Comparison of ENCODE assay signal across 8 cellular contexts in genomic region chr13:92806215-92806614, GRCh38.
DNase-seq lines count a peak whose midpoint lies in the region; ATAC-seq, FAIRE-seq and TF ChIP-seq lines count a peak whose summit lies in the region.

No MANE protein-coding gene starts in this region.

- H3K4me2 ChIP-seq in PC-9 = peak overlapping the region; percentile 72

- POLR2A ChIA-PET in activated CD4-positive, alpha-beta T cell treated with anti-CD3 and anti-CD28 coated beads for 36 hours (lab: Charles Lee) = no interaction called here
- POLR2A ChIA-PET in PC-9 (lab: Charles Lee; ENCODE audit: unreplicated experiment) = no interaction called here

- no peak for ATAC-seq in activated CD4-positive, alpha-beta T cell treated with anti-CD3 and anti-CD28 coated beads for 36 hours
- ATAC-seq in thoracic aorta (ENCODE audit: insufficient number of reproducible peaks, low FRiP score, low read depth) = no peak

- BruUV-seq in PC-9 (replicated peaks; lab: Mats Ljungman, UMichigan) = no TSS peak

- CTCF ChIA-PET in activated CD4-positive, alpha-beta T cell treated with anti-CD3 and anti-CD28 coated beads for 36 hours (lab: Charles Lee) = no interaction called here
- CTCF ChIA-PET in PC-9 (lab: Charles Lee) = no interaction called here

- no peaks in the 10 kb centered on the region for H3K36me3 ChIP-seq in PC-9 (ENCODE audit: low read depth)
- H3K36me3 ChIP-seq in thoracic aorta = no peaks in the 10 kb centered on the region

- no peak for DNase-seq in activated CD4-positive, alpha-beta T cell treated with anti-CD3 and anti-CD28 coated beads for 36 hours
- DNase-seq in activated CD4-positive, alpha-beta T cell treated with anti-CD3 and anti-CD28 coated beads for 4 hours = no peak
- DNase-seq in PC-9 = no peak
- peak; percentile 66 for DNase-seq in fibroblast of villous mesenchyme (ENCODE audit: low read depth)
- DNase-seq in thoracic aorta (ENCODE audit: low spot score) = no peak
- no peak for DNase-seq in urothelium cell line (ENCODE audit: low spot score)
- no peak for DNase-seq in stimulated activated naive CD4-positive, alpha-beta T cell treated with Interleukin-2 at 50 U/mL for 16 hours (lab: John Stamatoyannopoulos, UW)
- DNase-seq in NCI-H1105 treated with DMSO at 0.1 percent for 48 hours (lab: John Stamatoyannopoulos, UW) = no peak

- peak overlapping the region; percentile 41 for H3K4me3 Mint-ChIP-seq in activated CD4-positive, alpha-beta T cell treated with anti-CD3 and anti-CD28 coated beads for 36 hours

- H3K9me2 ChIP-seq in PC-9 (ENCODE audit: insufficient read depth) = no peaks in the 10 kb centered on the region

- no peaks in the 10 kb centered on the region for H3K79me2 ChIP-seq in PC-9 (ENCODE audit: low read depth)

- no peaks in the 10 kb centered on the region for H4K20me1 ChIP-seq in PC-9 (ENCODE audit: insufficient read depth)

- H3K9me3 ChIP-seq in PC-9 (ENCODE audit: insufficient read depth, low read depth) (no peaks in the 10 kb centered on the region), thoracic aorta (no peaks in the 10 kb centered on the region)

- no peak overlapping the region for H3K27ac ChIP-seq in PC-9
- H3K27ac ChIP-seq in thoracic aorta = peak overlapping the region; percentile 1 to 51

- H3K27me3 ChIP-seq in PC-9 (ENCODE audit: insufficient read depth, low read depth) (no peaks in the 10 kb centered on the region), thoracic aorta (replicated peaks; ENCODE audit: insufficient read depth) (no peaks in the 10 kb centered on the region)

- no peaks in the 10 kb centered on the region for H3K9me3 Mint-ChIP-seq in activated CD4-positive, alpha-beta T cell treated with anti-CD3 and anti-CD28 coated beads for 36 hours (ENCODE audit: low read depth)

- FAIRE-seq in urothelium cell line (lab: Jason Lieb, UNC) = no peak

- H3K4me3 ChIP-seq in PC-9 (peak overlapping the region; percentile 49; the same call in 1 of the 2 replicates), fibroblast of villous mesenchyme (ENCODE audit: low read depth, low read length) (peak overlapping the region; percentile 58), thoracic aorta (peak overlapping the region; percentile 66)

- no peaks in the 10 kb centered on the region for H3K4me1 ChIP-seq in PC-9 (replicated peaks; ENCODE audit: insufficient read depth)
- H3K4me1 ChIP-seq in thoracic aorta (ENCODE audit: control insufficient read depth in 1 of 2, low read depth in 2 of 2) = peaks cover 30 to 53% of the 10 kb centered on the region in 2 donors

- H2AFZ ChIP-seq in PC-9 = peak overlapping the region; percentile 84

- H3K36me3 Mint-ChIP-seq in activated CD4-positive, alpha-beta T cell treated with anti-CD3 and anti-CD28 coated beads for 36 hours (ENCODE audit: low read depth) = no peaks in the 10 kb centered on the region

- no peaks in the 10 kb centered on the region for H3K27me3 Mint-ChIP-seq in activated CD4-positive, alpha-beta T cell treated with anti-CD3 and anti-CD28 coated beads for 36 hours

- peak overlapping the region; percentile 22 for H3K27ac Mint-ChIP-seq in activated CD4-positive, alpha-beta T cell treated with anti-CD3 and anti-CD28 coated beads for 36 hours

- H3F3A ChIP-seq in PC-9 (ENCODE audit: insufficient read depth, low read depth) = no peaks in the 10 kb centered on the region

- peaks cover 3% of the 10 kb centered on the region for H3K4me1 Mint-ChIP-seq in activated CD4-positive, alpha-beta T cell treated with anti-CD3 and anti-CD28 coated beads for 36 hours

- TF ChIP-seq CTCF in PC-9 (conservative IDR thresholded peaks at IDR 0.05) = no peak
- no peak for TF ChIP-seq CTCF in fibroblast of villous mesenchyme (IDR thresholded peaks at IDR 0.05; ENCODE audit: insufficient read depth, low read depth, low read length)
- TF ChIP-seq CTCF in thoracic aorta (IDR thresholded peaks at IDR 0.05) = no peak

- intact Hi-C loops in activated CD4-positive, alpha-beta T cell treated with anti-CD3 and anti-CD28 coated beads for 36 hours (cut with DNase I, micrococcal nuclease) = no loop called here
- intact Hi-C loops in PC-9 (cut with micrococcal nuclease; ENCODE audit: unreplicated experiment) = no loop called here
